1 cellular context compared by ENCODE assay signal in the genomic region with DNA sequence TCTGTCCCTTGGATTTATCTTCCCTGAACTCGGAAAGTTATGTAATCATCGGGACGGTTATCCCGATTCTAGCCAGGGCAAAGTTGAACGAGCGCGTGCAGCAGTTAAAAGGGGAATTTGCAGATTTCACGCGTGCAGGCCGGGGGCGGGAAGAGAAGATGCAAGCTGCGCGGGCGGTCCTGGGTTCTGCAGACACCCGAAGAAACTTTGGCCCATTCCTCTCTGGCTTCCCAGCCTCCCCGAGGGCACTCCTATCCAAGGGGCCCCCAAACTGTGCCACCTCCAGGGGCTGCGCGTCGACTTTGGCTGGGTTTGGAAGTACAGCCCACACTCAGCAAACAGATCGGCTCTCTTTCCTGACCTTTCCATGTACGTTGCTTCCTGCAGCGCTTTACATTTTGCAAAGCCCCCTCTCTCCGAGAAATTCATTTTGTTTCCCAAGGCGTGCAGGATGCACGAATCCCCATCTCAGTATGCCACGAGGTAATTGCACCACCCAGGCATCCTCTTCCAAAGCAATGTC.
A peak's percentile ranks its signal among the peaks of the same experiment; 100 is the strongest.
TF ChIP-seq lines count a peak whose summit lies in the region.

No MANE protein-coding gene starts in this region.

TF ChIP-seq in SK-N-SH, 30 proteins besides CTCF, POLR2A, EP300 and RAD21 (continued from another document):
- TF ChIP-seq, protein P1, sequence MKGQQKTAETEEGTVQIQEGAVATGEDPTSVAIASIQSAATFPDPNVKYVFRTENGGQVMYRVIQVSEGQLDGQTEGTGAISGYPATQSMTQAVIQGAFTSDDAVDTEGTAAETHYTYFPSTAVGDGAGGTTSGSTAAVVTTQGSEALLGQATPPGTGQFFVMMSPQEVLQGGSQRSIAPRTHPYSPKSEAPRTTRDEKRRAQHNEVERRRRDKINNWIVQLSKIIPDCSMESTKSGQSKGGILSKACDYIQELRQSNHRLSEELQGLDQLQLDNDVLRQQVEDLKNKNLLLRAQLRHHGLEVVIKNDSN (IDR thresholded peaks at IDR 0.05; ENCODE audit: borderline replicate concordance, low read depth): no peak
- TF ChIP-seq GATA2 (CRISPR knock-in tag; IDR thresholded peaks at IDR 0.05): no peak
- TF ChIP-seq, protein P2, sequence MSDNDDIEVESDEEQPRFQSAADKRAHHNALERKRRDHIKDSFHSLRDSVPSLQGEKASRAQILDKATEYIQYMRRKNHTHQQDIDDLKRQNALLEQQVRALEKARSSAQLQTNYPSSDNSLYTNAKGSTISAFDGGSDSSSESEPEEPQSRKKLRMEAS (IDR thresholded peaks at IDR 0.05; ENCODE audit: low read depth): peak; percentile 60; the same call in 1 of the 2 replicates
- TF ChIP-seq RFX5 (IDR thresholded peaks at IDR 0.05; ENCODE audit: low read length): no peak
